In genomic region chr10:110919349-110919931, GRCh38 we compare ENCODE assay signal across 1 cellular context.
TF ChIP-seq lines count a peak whose summit lies in the region.

SHOC2 (plus strand) TSS chr10:110919604; CDS start chr10:110964359, 44,755 bp downstream.

TF ChIP-seq in K562, 482 proteins besides CTCF, POLR2A, EP300 and RAD21 (continued from another document):
- TF ChIP-seq ATF6 (CRISPR knock-in tag; IDR thresholded peaks at IDR 0.05) (no peak), ZNF407 (IDR thresholded peaks at IDR 0.05; ENCODE audit: low read depth) (no peak), ASH1L (IDR thresholded peaks at IDR 0.05; ENCODE audit: borderline replicate concordance, low read depth, partially characterized antibody) (no peak), ADNP (tag; IDR thresholded peaks at IDR 0.05) (no peak), XRCC5 (IDR thresholded peaks at IDR 0.05; ENCODE audit: low read depth, low read length) (no peak), TCF3 (CRISPR knock-in tag; IDR thresholded peaks at IDR 0.05) (no peak), ZBTB12 (CRISPR knock-in tag; IDR thresholded peaks at IDR 0.05) (no peak), ZNF253 (CRISPR knock-in tag; conservative IDR thresholded peaks at IDR 0.05) (no peak), ELK3 (CRISPR knock-in tag; IDR thresholded peaks at IDR 0.05) (no peak), SNRNP70 (optimal IDR thresholded peaks at IDR 0.05; ENCODE audit: low read depth, low read length) (no peak), MTF1 (CRISPR knock-in tag; IDR thresholded peaks at IDR 0.05; ENCODE audit: borderline replicate concordance) (no peak), NCOA6 (IDR thresholded peaks at IDR 0.05) (no peak), DMBX1 (CRISPR knock-in tag; IDR thresholded peaks at IDR 0.05; ENCODE audit: borderline replicate concordance) (no peak), ZFX (CRISPR knock-in tag; IDR thresholded peaks at IDR 0.05) (no peak; the same call in 1 of the 2 replicates), ZNF764 (CRISPR knock-in tag; IDR thresholded peaks at IDR 0.05; ENCODE audit: low read depth) (no peak), U2AF2 (optimal IDR thresholded peaks at IDR 0.05; ENCODE audit: low read depth, low read length) (no peak), MTA2 (IDR thresholded peaks at IDR 0.05; ENCODE audit: low read depth) (no peak), KAT8 (IDR thresholded peaks at IDR 0.05; ENCODE audit: low read depth) (no peak), ZBED1 (IDR thresholded peaks at IDR 0.05) (no peak), SMARCC2 (IDR thresholded peaks at IDR 0.05; ENCODE audit: low read depth) (no peak), CHD2 (IDR thresholded peaks at IDR 0.05; ENCODE audit: low read depth, low read length) (no peak), KLF13 (tag; IDR thresholded peaks at IDR 0.05; ENCODE audit: borderline replicate concordance, low read depth) (no peak), POLR2AphosphoS2 (IDR thresholded peaks at IDR 0.05; ENCODE audit: low read length) (no peak), MED1 (CRISPR knock-in tag; IDR thresholded peaks at IDR 0.05; ENCODE audit: borderline replicate concordance) (no peak), TRIM28 (IDR thresholded peaks at IDR 0.05) (no peak), L3MBTL2 (IDR thresholded peaks at IDR 0.05) (no peak), CC2D1A (IDR thresholded peaks at IDR 0.05) (no peak), FOXA1 (IDR thresholded peaks at IDR 0.05; ENCODE audit: borderline replicate concordance) (no peak), ARID3A (IDR thresholded peaks at IDR 0.05; ENCODE audit: borderline replicate concordance, low read depth, low read length) (no peak), SRSF7 (optimal IDR thresholded peaks at IDR 0.05; ENCODE audit: low read depth, low read length) (no peak), MEIS2 (IDR thresholded peaks at IDR 0.05; ENCODE audit: partially characterized antibody) (no peak), SMAD2 (IDR thresholded peaks at IDR 0.05; ENCODE audit: low read depth, low read length) (no peak), POLR2AphosphoS5 (IDR thresholded peaks at IDR 0.05; ENCODE audit: control insufficient read depth, insufficient read depth, low read depth, low read length) (0 out of 2 replicates have a peak, but pooled peaks have one; percentile 24), KLF6 (CRISPR knock-in tag; IDR thresholded peaks at IDR 0.05; ENCODE audit: borderline replicate concordance) (no peak), ZBTB43 (CRISPR knock-in tag; IDR thresholded peaks at IDR 0.05) (no peak), NFE2L1 (tag; IDR thresholded peaks at IDR 0.05; ENCODE audit: borderline replicate concordance, low read depth) (no peak), BRD9 (IDR thresholded peaks at IDR 0.05; ENCODE audit: low read depth, partially characterized antibody) (no peak), ZNF140 (CRISPR knock-in tag; IDR thresholded peaks at IDR 0.05) (no peak), ZNF431 (CRISPR knock-in tag; IDR thresholded peaks at IDR 0.05) (no peak), ATF1 (CRISPR knock-in tag; IDR thresholded peaks at IDR 0.05) (no peak), ATF1 (tag; IDR thresholded peaks at IDR 0.05) (peak; percentile 61; the same call in 1 of the 2 replicates), CBX5 (IDR thresholded peaks at IDR 0.05; ENCODE audit: borderline replicate concordance, low read depth) (no peak), MXD1 (CRISPR knock-in tag; IDR thresholded peaks at IDR 0.05; ENCODE audit: borderline replicate concordance, poor library complexity, severe bottlenecking) (no peak), SP1 (CRISPR knock-in tag; IDR thresholded peaks at IDR 0.05) (0 out of 2 replicates have a peak, but pooled peaks have one; percentile 5), ZNF778 (CRISPR knock-in tag; IDR thresholded peaks at IDR 0.05) (no peak), SMAD4 (CRISPR knock-in tag; conservative IDR thresholded peaks at IDR 0.05) (peak; percentile 61)
- TF ChIP-seq, protein P1, sequence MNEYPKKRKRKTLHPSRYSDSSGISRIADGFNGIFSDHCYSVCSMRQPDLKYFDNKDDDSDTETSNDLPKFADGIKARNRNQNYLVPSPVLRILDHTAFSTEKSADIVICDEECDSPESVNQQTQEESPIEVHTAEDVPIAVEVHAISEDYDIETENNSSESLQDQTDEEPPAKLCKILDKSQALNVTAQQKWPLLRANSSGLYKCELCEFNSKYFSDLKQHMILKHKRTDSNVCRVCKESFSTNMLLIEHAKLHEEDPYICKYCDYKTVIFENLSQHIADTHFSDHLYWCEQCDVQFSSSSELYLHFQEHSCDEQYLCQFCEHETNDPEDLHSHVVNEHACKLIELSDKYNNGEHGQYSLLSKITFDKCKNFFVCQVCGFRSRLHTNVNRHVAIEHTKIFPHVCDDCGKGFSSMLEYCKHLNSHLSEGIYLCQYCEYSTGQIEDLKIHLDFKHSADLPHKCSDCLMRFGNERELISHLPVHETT (CRISPR knock-in tag; conservative IDR thresholded peaks at IDR 0.05 in 1 of 2, IDR thresholded peaks at IDR 0.05 in 1 of 2), result peak in 1 of 2 experiments; percentile 40; a peak in 1 of 4 replicates
- TF ChIP-seq, protein P2, sequence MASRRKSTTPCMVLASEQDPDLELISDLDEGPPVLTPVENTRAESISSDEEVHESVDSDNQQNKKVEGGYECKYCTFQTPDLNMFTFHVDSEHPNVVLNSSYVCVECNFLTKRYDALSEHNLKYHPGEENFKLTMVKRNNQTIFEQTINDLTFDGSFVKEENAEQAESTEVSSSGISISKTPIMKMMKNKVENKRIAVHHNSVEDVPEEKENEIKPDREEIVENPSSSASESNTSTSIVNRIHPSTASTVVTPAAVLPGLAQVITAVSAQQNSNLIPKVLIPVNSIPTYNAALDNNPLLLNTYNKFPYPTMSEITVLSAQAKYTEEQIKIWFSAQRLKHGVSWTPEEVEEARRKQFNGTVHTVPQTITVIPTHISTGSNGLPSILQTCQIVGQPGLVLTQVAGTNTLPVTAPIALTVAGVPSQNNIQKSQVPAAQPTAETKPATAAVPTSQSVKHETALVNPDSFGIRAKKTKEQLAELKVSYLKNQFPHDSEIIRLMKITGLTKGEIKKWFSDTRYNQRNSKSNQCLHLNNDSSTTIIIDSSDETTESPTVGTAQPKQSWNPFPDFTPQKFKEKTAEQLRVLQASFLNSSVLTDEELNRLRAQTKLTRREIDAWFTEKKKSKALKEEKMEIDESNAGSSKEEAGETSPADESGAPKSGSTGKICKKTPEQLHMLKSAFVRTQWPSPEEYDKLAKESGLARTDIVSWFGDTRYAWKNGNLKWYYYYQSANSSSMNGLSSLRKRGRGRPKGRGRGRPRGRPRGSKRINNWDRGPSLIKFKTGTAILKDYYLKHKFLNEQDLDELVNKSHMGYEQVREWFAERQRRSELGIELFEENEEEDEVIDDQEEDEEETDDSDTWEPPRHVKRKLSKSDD (conservative IDR thresholded peaks at IDR 0.05; ENCODE audit: low read length), result no peak
